Comparison of ENCODE assay signal across 11 cellular contexts in the genomic region with DNA sequence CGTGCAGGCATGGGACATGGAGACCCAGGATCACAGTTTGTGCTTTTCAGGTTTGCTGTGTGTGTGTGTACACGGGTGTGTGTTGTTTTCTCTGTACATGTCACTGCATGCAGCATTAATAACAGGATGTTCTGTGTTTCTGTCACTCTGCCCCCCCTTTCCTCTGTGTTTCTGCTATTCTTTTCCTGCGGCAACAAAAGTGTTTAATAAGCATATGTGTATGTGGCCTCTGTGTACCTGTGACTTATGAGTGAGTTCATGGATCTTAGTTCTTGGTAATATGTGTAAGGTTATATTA. TPM values are rescaled to one million over a fixed set of nuclear protein-coding genes. Genes with fewer than 3 reads are reported as not detected.
DNase-seq lines count a peak whose midpoint lies in the region; ATAC-seq, FAIRE-seq and TF ChIP-seq lines count a peak whose summit lies in the region.
"Had no signal": no experiment of that assay in that cellular context is flagged by ENCODE, and none has a peak within 500 bp of the region (broad histone marks: within the 10 kb centered on the region; RNA-seq: fewer than 3 reads in every experiment).

No MANE protein-coding gene starts in this region.

- H3K4me1 ChIP-seq in small intestine (ENCODE audit: control insufficient read depth in 2 of 2, insufficient read depth in 1 of 2, low read depth in 1 of 2, low read length in 1 of 2) = peaks cover 8 to 13% of the 10 kb centered on the region in 2 donors

- H3K36me3 ChIP-seq in small intestine (ENCODE audit: control insufficient read depth in 2 of 2, insufficient read depth in 2 of 2, low read length in 2 of 2) (no peaks in the 10 kb centered on the region), H7 (replicated peaks; ENCODE audit: control insufficient read depth, insufficient read depth, low read length) (no peaks in the 10 kb centered on the region; the same call in 1 of the 2 replicates)

- FAIRE-seq in small intestine (lab: Jason Lieb, UNC) = no peak

- WGBS in small intestine, 3 donors = 47 to 60% (median 55%) methylated on average over 3 of the region's 3 CpGs

- H3K4me3 Mint-ChIP-seq in activated CD4-positive, alpha-beta T cell treated with anti-CD3 and anti-CD28 coated beads, Interleukin-2, amount 10 ng/mL, durations not matched to agents 7 days and 5 days = peak overlapping the region; percentile 83

- peak overlapping the region; percentile 93 for H3K27ac Mint-ChIP-seq in activated CD4-positive, alpha-beta T cell treated with anti-CD3 and anti-CD28 coated beads, Interleukin-2, amount 10 ng/mL, durations not matched to agents 7 days and 5 days

- H3K4me1 Mint-ChIP-seq in activated CD4-positive, alpha-beta T cell treated with anti-CD3 and anti-CD28 coated beads, Interleukin-2, amount 10 ng/mL, durations not matched to agents 7 days and 5 days = peaks cover 74% of the 10 kb centered on the region

- POLR2A ChIA-PET in activated CD4-positive, alpha-beta T cell treated with anti-CD3 and anti-CD28 coated beads, Interleukin-2, amount 10 ng/mL, durations not matched to agents 7 days and 5 days (lab: Charles Lee) = interaction anchor here (1.0 kb wide), 1 partner anchor 141 kb away, joined by 3 read pairs; no protein-coding TSS in a partner anchor

- no peaks in the 10 kb centered on the region for H3K9me3 Mint-ChIP-seq in activated CD4-positive, alpha-beta T cell treated with anti-CD3 and anti-CD28 coated beads, Interleukin-2, amount 10 ng/mL, durations not matched to agents 7 days and 5 days

- peaks cover 12% of the 10 kb centered on the region for H3K36me3 Mint-ChIP-seq in activated CD4-positive, alpha-beta T cell treated with anti-CD3 and anti-CD28 coated beads, Interleukin-2, amount 10 ng/mL, durations not matched to agents 7 days and 5 days (ENCODE audit: low read depth)

- no peaks in the 10 kb centered on the region for H3K9me3 ChIP-seq in small intestine (ENCODE audit: control insufficient read depth, low read depth)

- TF ChIP-seq CTCF in VCaP (conservative IDR thresholded peaks at IDR 0.05) = no peak

- H3K4me3 ChIP-seq in small intestine (ENCODE audit: low read depth in 1 of 2, low read length in 2 of 2) = no peak overlapping the region
- no peak overlapping the region for H3K4me3 ChIP-seq in H7 (ENCODE audit: insufficient read depth, low read depth, low read length)

- H3K27ac ChIP-seq in VCaP (peak overlapping the region; percentile 92), epithelial cell of prostate (peak overlapping the region; percentile 69), small intestine (ENCODE audit: low read depth in 1 of 2, low read length in 1 of 2) (peak overlapping the region in 1 of 2 donors; percentile 82)

- peak; percentile 39 for DNase-seq in activated CD4-positive, alpha-beta T cell treated with anti-CD3 and anti-CD28 coated beads, Interleukin-2, amount 10 ng/mL, durations not matched to agents 7 days and 5 days
- DNase-seq in activated CD4-positive, alpha-beta T cell treated with anti-CD3 and anti-CD28 coated beads for 1 hour = no peak
- DNase-seq in epithelial cell of prostate (ENCODE audit: low read depth, low spot score) (no peak), small intestine (peak; percentile 34), amygdala (lab: John Stamatoyannopoulos, UW) (no peak), H7 (no peak)
- DNase-seq: GF-D8, GOT3, MV-4-11 had no signal

- CTCF ChIA-PET in activated CD4-positive, alpha-beta T cell treated with anti-CD3 and anti-CD28 coated beads, Interleukin-2, amount 10 ng/mL, durations not matched to agents 7 days and 5 days (lab: Charles Lee) = interaction anchor here (0.5 to 4.1 kb wide), 8 partner anchors 11 to 804 kb away, joined by 3 to 28 read pairs (median 3); partner anchors contain the start of genes BAK1, CUTA, ITPR3 and SYNGAP1

- ATAC-seq in HG02642 (IDR thresholded peaks at IDR 0.05; ENCODE audit: poor library complexity, unreplicated experiment) = no peak

- H3K27me3 ChIP-seq in small intestine (ENCODE audit: control insufficient read depth in 2 of 2, insufficient read depth in 2 of 2, low read length in 2 of 2) = no peaks in the 10 kb centered on the region
- H3K27me3 ChIP-seq in H7 (ENCODE audit: control insufficient read depth, insufficient read depth, low read length) = no peaks in the 10 kb centered on the region

- no peaks in the 10 kb centered on the region for H3K27me3 Mint-ChIP-seq in activated CD4-positive, alpha-beta T cell treated with anti-CD3 and anti-CD28 coated beads, Interleukin-2, amount 10 ng/mL, durations not matched to agents 7 days and 5 days

RNA-seq across cellular contexts. Expression of gene SYNGAP1, which starts 9.8 kb away (rescaled TPM):
- total RNA-seq in activated CD4-positive, alpha-beta T cell treated with anti-CD3 and anti-CD28 coated beads, Interleukin-2, amount 10 ng/mL, durations not matched to agents 7 days and 5 days = 10 to 100 TPM; 42.9 to 44.9 TPM
- polyA plus RNA-seq in small intestine = 1 to 10 TPM in 2 of 3 donors, under 1 TPM in 1; 0.89 to 9.6 (median 1.6) TPM
- 8.3 and 13.4 TPM in 2 replicates for total RNA-seq in H7 (2014; rRNA removed; shearing (Covaris generic))

RNA-seq across cellular contexts. Expression of gene CUTA, which starts 11.8 kb away (rescaled TPM):
- 100 to 1,000 TPM; 191 to 207 TPM for total RNA-seq in activated CD4-positive, alpha-beta T cell treated with anti-CD3 and anti-CD28 coated beads, Interleukin-2, amount 10 ng/mL, durations not matched to agents 7 days and 5 days
- 100 to 1,000 TPM; 129 to 217 (median 183) TPM for polyA plus RNA-seq in small intestine
- 168 and 188 TPM in 2 replicates for total RNA-seq in H7 (2014; rRNA removed; shearing (Covaris generic))

RNA-seq across cellular contexts. Expression of gene PHF1, which starts 18.9 kb away (rescaled TPM):
- 10 to 100 TPM; 34.2 to 37.7 TPM for total RNA-seq in activated CD4-positive, alpha-beta T cell treated with anti-CD3 and anti-CD28 coated beads, Interleukin-2, amount 10 ng/mL, durations not matched to agents 7 days and 5 days
- 10 to 100 TPM; 32.2 to 67.6 (median 48.1) TPM for polyA plus RNA-seq in small intestine
- total RNA-seq in H7 (2014; rRNA removed; shearing (Covaris generic)) = 38.3 and 41.9 TPM in 2 replicates

RNA-seq across cellular contexts. Expression of gene ZBTB9, which starts 24.7 kb away (rescaled TPM):
- 1 to 10 TPM; 9.0 to 9.9 TPM for total RNA-seq in activated CD4-positive, alpha-beta T cell treated with anti-CD3 and anti-CD28 coated beads, Interleukin-2, amount 10 ng/mL, durations not matched to agents 7 days and 5 days
- polyA plus RNA-seq in small intestine = 1 to 10 TPM; 1.6 to 5.2 (median 1.9) TPM
- total RNA-seq in H7 (2014; rRNA removed; shearing (Covaris generic)) = 15.5 and 16.4 TPM in 2 replicates

RNA-seq across cellular contexts. Expression of gene KIFC1, which starts 38.1 kb away (rescaled TPM):
- total RNA-seq in activated CD4-positive, alpha-beta T cell treated with anti-CD3 and anti-CD28 coated beads, Interleukin-2, amount 10 ng/mL, durations not matched to agents 7 days and 5 days = 100 to 1,000 TPM; 157 to 167 TPM
- 10 to 100 TPM in 1 of 3 donors, 1 to 10 TPM in 2; 3.1 to 23.2 (median 3.2) TPM for polyA plus RNA-seq in small intestine
- 101 and 113 TPM in 2 replicates for total RNA-seq in H7 (2014; rRNA removed; shearing (Covaris generic))

Comparison
In these comparisons a context has a peak if more than half of its experiments do, and no peak if none do; other contexts are left out.
1. DNase-seq: peak in activated CD4-positive, alpha-beta T cell treated with anti-CD3 and anti-CD28 coated beads, Interleukin-2, amount 10 ng/mL, durations not matched to agents 7 days and 5 days (single experiment) and small intestine (single experiment); none in activated CD4-positive, alpha-beta T cell treated with anti-CD3 and anti-CD28 coated beads for 1 hour (single experiment), epithelial cell of prostate (single experiment), amygdala (0 of 56) and H7 (single experiment).